1 cellular context compared by ENCODE assay signal in genomic region chr6:62039602-62040001, GRCh38.
TF ChIP-seq lines count a peak whose summit lies in the region.

No MANE protein-coding gene starts in this region.

TF ChIP-seq in SK-N-SH, 30 proteins besides CTCF, POLR2A, EP300 and RAD21 (continued from another document):
- TF ChIP-seq REST (IDR thresholded peaks at IDR 0.05; ENCODE audit: low read depth, low read length), result no peak
- no peak for TF ChIP-seq GABPA (IDR thresholded peaks at IDR 0.05; ENCODE audit: low read depth)
- no peak for TF ChIP-seq MEF2A (IDR thresholded peaks at IDR 0.05; ENCODE audit: borderline replicate concordance, low read depth)
- TF ChIP-seq MAX (IDR thresholded peaks at IDR 0.05; ENCODE audit: low read depth), result no peak
- TF ChIP-seq PBX3 (IDR thresholded peaks at IDR 0.05), result no peak
- TF ChIP-seq YY1 (IDR thresholded peaks at IDR 0.05; ENCODE audit: low read depth), result no peak
- no peak for TF ChIP-seq RFX5 (IDR thresholded peaks at IDR 0.05; ENCODE audit: low read length)
